In genomic region chr22:37852418-37852817, GRCh38 we compare ENCODE assay signal across 2 cellular contexts.
TF ChIP-seq lines count a peak whose summit lies in the region.

No MANE protein-coding gene starts in this region.

TF ChIP-seq in GM23338, 12 proteins besides CTCF, POLR2A, EP300 and RAD21:
- TF ChIP-seq EZH2 (IDR thresholded peaks at IDR 0.05; ENCODE audit: low read depth, unreplicated experiment) (no peak), ZNF462 (CRISPR knock-in tag; IDR thresholded peaks at IDR 0.05) (no peak), STAT1 (IDR thresholded peaks at IDR 0.05; ENCODE audit: unreplicated experiment) (no peak), POLR2AphosphoS5 (IDR thresholded peaks at IDR 0.05; ENCODE audit: low read depth) (no peak), ZNF114 (CRISPR knock-in tag; IDR thresholded peaks at IDR 0.05) (no peak)

TF ChIP-seq in GM12878, 131 proteins besides CTCF, POLR2A, EP300 and RAD21:
- TF ChIP-seq CUX1 (IDR thresholded peaks at IDR 0.05; ENCODE audit: insufficient replicate concordance, low read depth, low read length) = no peak
- TF ChIP-seq CBFB (IDR thresholded peaks at IDR 0.05; ENCODE audit: low read depth) = no peak
- TF ChIP-seq NFYA (IDR thresholded peaks at IDR 0.05; ENCODE audit: borderline replicate concordance, low read depth, low read length) = no peak
- no peak for TF ChIP-seq LARP7 (IDR thresholded peaks at IDR 0.05)
- no peak for TF ChIP-seq HCFC1 (IDR thresholded peaks at IDR 0.05; ENCODE audit: low read length)
- no peak for TF ChIP-seq KAT2A (conservative IDR thresholded peaks at IDR 0.05; ENCODE audit: control insufficient read depth, low read depth, low read length)
- TF ChIP-seq ZNF274 (IDR thresholded peaks at IDR 0.05; ENCODE audit: insufficient read depth, insufficient read length) = no peak
- no peak for TF ChIP-seq ZSCAN29 (IDR thresholded peaks at IDR 0.05)
- no peak for TF ChIP-seq EGR1 (IDR thresholded peaks at IDR 0.05; ENCODE audit: borderline replicate concordance in 1 of 2, low read depth in 2 of 2, low read length in 2 of 2)
- TF ChIP-seq POU2F2 (IDR thresholded peaks at IDR 0.05; ENCODE audit: borderline replicate concordance, low read depth, low read length) = no peak
- TF ChIP-seq E4F1 (IDR thresholded peaks at IDR 0.05; ENCODE audit: borderline replicate concordance, partially characterized antibody) = no peak
- TF ChIP-seq HDAC2 (IDR thresholded peaks at IDR 0.05) = no peak
- no peak for TF ChIP-seq PBX3 (IDR thresholded peaks at IDR 0.05; ENCODE audit: insufficient replicate concordance, low read depth, low read length)
- TF ChIP-seq MEF2A (IDR thresholded peaks at IDR 0.05; ENCODE audit: insufficient read depth, low read depth, low read length) = no peak
- no peak for TF ChIP-seq TCF3 (IDR thresholded peaks at IDR 0.05; ENCODE audit: borderline replicate concordance, insufficient read depth, low read depth, low read length)
- TF ChIP-seq CHD1 (IDR thresholded peaks at IDR 0.05; ENCODE audit: low read depth, low read length) = no peak
- TF ChIP-seq PKNOX1 (IDR thresholded peaks at IDR 0.05) = no peak
- TF ChIP-seq CREB1 (IDR thresholded peaks at IDR 0.05; ENCODE audit: low read depth) = no peak
TF ChIP-seq in GM12878: peak in this region for 0.
